ENCODE assay signal across 24 cellular contexts in the genomic region with DNA sequence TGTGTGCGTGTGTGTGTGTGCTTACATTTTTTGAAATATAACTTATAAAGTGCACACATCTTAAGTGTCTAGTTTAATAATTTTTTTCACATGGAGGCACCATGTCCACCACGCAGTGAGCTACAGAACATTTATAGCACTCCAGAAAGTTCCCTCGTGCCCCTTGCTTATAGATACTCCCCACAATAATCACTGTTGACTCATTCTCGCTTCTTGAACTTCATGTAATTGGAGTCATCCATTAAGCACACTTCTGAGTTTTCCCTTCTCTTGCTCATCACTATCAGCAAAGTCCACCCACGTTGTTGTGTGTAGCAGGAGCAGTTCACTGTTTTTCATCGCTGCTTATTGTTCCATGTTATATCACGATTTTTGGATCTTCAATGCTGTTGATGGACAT.
DNase-seq lines count a peak whose midpoint lies in the region; ATAC-seq, FAIRE-seq and TF ChIP-seq lines count a peak whose summit lies in the region.
"Had no signal": no experiment of that assay in that cellular context is flagged by ENCODE, and none has a peak within 500 bp of the region (broad histone marks: within the 10 kb centered on the region; RNA-seq: fewer than 3 reads in every experiment).

No MANE protein-coding gene starts in this region.

- peak; percentile 33 for ATAC-seq in activated CD4-positive, alpha-beta T cell treated with anti-CD3 and anti-CD28 coated beads for 36 hours
- no peak for ATAC-seq in GM12878
- ATAC-seq in HG03432 (IDR thresholded peaks at IDR 0.05; ENCODE audit: unreplicated experiment): no peak
- ATAC-seq: A549; CD8-positive, alpha-beta T cell had no signal

- H3K9me3 ChIP-seq in GM12878 (replicated peaks; ENCODE audit: control insufficient read depth, insufficient read depth, low read length) (no peaks in the 10 kb centered on the region; the same call in 2 of the 3 replicates), endodermal cell (ENCODE audit: control insufficient read depth, low read length) (no peaks in the 10 kb centered on the region)

- no peaks in the 10 kb centered on the region for H3K36me3 Mint-ChIP-seq in activated CD4-positive, alpha-beta T cell treated with anti-CD3 and anti-CD28 coated beads for 36 hours (ENCODE audit: low read depth)
- H3K36me3 Mint-ChIP-seq in activated CD4-positive, alpha-beta T cell treated with anti-CD3 and anti-CD28 coated beads, Interleukin-2, amount 10 ng/mL, durations not matched to agents 24 days and 14 days (ENCODE audit: low read depth): no peaks in the 10 kb centered on the region
- no peaks in the 10 kb centered on the region for H3K36me3 Mint-ChIP-seq in endodermal cell (ENCODE audit: low read depth)
- H3K36me3 Mint-ChIP-seq: CD8-positive, alpha-beta T cell had no signal

- no peaks in the 10 kb centered on the region for H4K20me1 ChIP-seq in GM12878 (ENCODE audit: control insufficient read depth, insufficient read depth)

- TF ChIP-seq POLR2A in GM12878 (IDR thresholded peaks at IDR 0.05; ENCODE audit: low read depth, low read length): no peak

- H3K4me3 ChIP-seq in GM12878 (no peak overlapping the region), bronchial epithelial cell (ENCODE audit: low read depth, low read length) (no peak overlapping the region), endodermal cell (ENCODE audit: low read length) (no peak overlapping the region)
- H3K4me3 ChIP-seq: A549; BLaER1 treated with 17β-estradiol and CSF1 and Interleukin-3, amounts not matched to agents 10 nM and 100 nM had no signal

- no peak for TF ChIP-seq EP300 in GM12878 (IDR thresholded peaks at IDR 0.05; ENCODE audit: borderline replicate concordance in 1 of 2, control insufficient read depth in 1 of 2, low read depth in 2 of 2, low read length in 2 of 2)

- H3K79me2 ChIP-seq in GM12878 (ENCODE audit: control insufficient read depth, insufficient read depth, low read length): no peaks in the 10 kb centered on the region

- CTCF ChIA-PET in activated CD4-positive, alpha-beta T cell treated with anti-CD3 and anti-CD28 coated beads for 36 hours (lab: Charles Lee): no interaction called here
- CTCF ChIA-PET in GM12878 (lab: Yijun Ruan, JAX): no interaction called here

- H3K4me1 ChIP-seq in GM12878 (ENCODE audit: control insufficient read depth, insufficient read depth, low read length) (no peaks in the 10 kb centered on the region), endodermal cell (ENCODE audit: control insufficient read depth, insufficient read depth, low read length) (no peaks in the 10 kb centered on the region)
- H3K4me1 ChIP-seq: A549 had no signal

- TF ChIP-seq CTCF in GM12878 (IDR thresholded peaks at IDR 0.05 in 2 of 3, conservative IDR thresholded peaks at IDR 0.05 in 1 of 3; ENCODE audit: control insufficient read depth in 2 of 3, extremely low read depth in 1 of 3, insufficient read depth in 1 of 3, low read depth in 3 of 3, low read length in 3 of 3) (no peak), bronchial epithelial cell (IDR thresholded peaks at IDR 0.05; ENCODE audit: insufficient read depth, low read length, severe bottlenecking) (no peak), endodermal cell (conservative IDR thresholded peaks at IDR 0.05) (no peak)

- RAD21 ChIA-PET in GM12878 (lab: Charles Lee; ENCODE audit: unreplicated experiment): no interaction called here

- 33% methylated on average over 7 of the region's 7 CpGs for WGBS in GM12878 (ENCODE audit: insufficient coverage, insufficient replicate concordance, low lambda C conversion rate, missing lambda C conversion rate)
- 91 to 96% methylated on average over 6 of the region's 7 CpGs for WGBS in endodermal cell (ENCODE audit: insufficient coverage in 1 of 2, insufficient read length in 1 of 2), 2 experiments

- H2AFZ ChIP-seq in GM12878 (ENCODE audit: control insufficient read depth, low read depth, low read length): no peak overlapping the region

- POLR2A ChIA-PET in activated CD4-positive, alpha-beta T cell treated with anti-CD3 and anti-CD28 coated beads for 36 hours (lab: Charles Lee): no interaction called here
- POLR2A ChIA-PET in GM12878 (lab: Charles Lee): no interaction called here

- no peaks in the 10 kb centered on the region for H3K36me3 ChIP-seq in GM12878 (ENCODE audit: control insufficient read depth in 2 of 2, insufficient read depth in 2 of 2, low read length in 1 of 2)
- H3K36me3 ChIP-seq in bronchial epithelial cell (ENCODE audit: control insufficient read depth, insufficient read depth, low read length): no peaks in the 10 kb centered on the region
- H3K36me3 ChIP-seq in endodermal cell (ENCODE audit: control insufficient read depth, insufficient read depth, low read length): no peaks in the 10 kb centered on the region
- H3K36me3 ChIP-seq: BLaER1 treated with 17β-estradiol and CSF1 and Interleukin-3, amounts not matched to agents 10 nM and 100 nM had no signal

- no peak overlapping the region for H3K4me2 ChIP-seq in GM12878 (ENCODE audit: control insufficient read depth, insufficient read depth)
- H3K4me2 ChIP-seq: A549; BLaER1 treated with 17β-estradiol and CSF1 and Interleukin-3, amounts not matched to agents 10 nM and 100 nM had no signal

- H3K27me3 ChIP-seq in GM12878 (replicated peaks in 1 of 2; ENCODE audit: control insufficient read depth in 2 of 2, insufficient read depth in 2 of 2, low read length in 1 of 2) (peaks cover 0 to 4% of the 10 kb centered on the region in 2 experiments; a peak in 2 of 4 replicates), bronchial epithelial cell (ENCODE audit: control insufficient read depth, insufficient read depth, low read length) (peaks cover 1% of the 10 kb centered on the region), endodermal cell (ENCODE audit: control insufficient read depth, insufficient read depth, low read length, poor library complexity, severe bottlenecking) (no peaks in the 10 kb centered on the region)

- SMC1A ChIA-PET in GM12878 (lab: Charles Lee; ENCODE audit: uncharacterized antibody, unreplicated experiment): no interaction called here

- peaks cover 2% of the 10 kb centered on the region for H3K4me1 Mint-ChIP-seq in activated CD4-positive, alpha-beta T cell treated with anti-CD3 and anti-CD28 coated beads for 36 hours
- peaks cover 2% of the 10 kb centered on the region for H3K4me1 Mint-ChIP-seq in activated CD4-positive, alpha-beta T cell treated with anti-CD3 and anti-CD28 coated beads, Interleukin-2, amount 10 ng/mL, durations not matched to agents 24 days and 14 days
- H3K4me1 Mint-ChIP-seq in endodermal cell: no peaks in the 10 kb centered on the region
- H3K4me1 Mint-ChIP-seq: B cell had no signal

- peaks cover 1% of the 10 kb centered on the region for H3K9me3 Mint-ChIP-seq in activated CD4-positive, alpha-beta T cell treated with anti-CD3 and anti-CD28 coated beads for 36 hours (ENCODE audit: low read depth)
- peaks cover 3% of the 10 kb centered on the region for H3K9me3 Mint-ChIP-seq in activated CD4-positive, alpha-beta T cell treated with anti-CD3 and anti-CD28 coated beads, Interleukin-2, amount 10 ng/mL, durations not matched to agents 24 days and 14 days
- peaks cover 11% of the 10 kb centered on the region for H3K9me3 Mint-ChIP-seq in endodermal cell
- H3K9me3 Mint-ChIP-seq: CD4-positive, alpha-beta T cell; CD8-positive, alpha-beta T cell had no signal

- no peak overlapping the region for H3K27ac Mint-ChIP-seq in activated CD4-positive, alpha-beta T cell treated with anti-CD3 and anti-CD28 coated beads for 36 hours
- H3K27ac Mint-ChIP-seq in activated CD4-positive, alpha-beta T cell treated with anti-CD3 and anti-CD28 coated beads, Interleukin-2, amount 10 ng/mL, durations not matched to agents 24 days and 14 days: no peak overlapping the region
- no peak overlapping the region for H3K27ac Mint-ChIP-seq in endodermal cell
- H3K27ac Mint-ChIP-seq: B cell; CD4-positive, alpha-beta T cell; CD8-positive, alpha-beta T cell had no signal

- FAIRE-seq in GM12878 (lab: Jason Lieb, UNC): no peak
- no peak for FAIRE-seq in bronchial epithelial cell (lab: Jason Lieb, UNC)
- FAIRE-seq: A549, GM12891, GM19239 had no signal

- intact Hi-C loops in activated CD4-positive, alpha-beta T cell treated with anti-CD3 and anti-CD28 coated beads for 36 hours (cut with DNase I, micrococcal nuclease): no loop called here
- intact Hi-C loops in activated CD4-positive, alpha-beta T cell treated with anti-CD3 and anti-CD28 coated beads, Interleukin-2, amount 10 ng/mL, durations not matched to agents 24 days and 14 days (cut with micrococcal nuclease): no loop called here
- intact Hi-C loops in GM12878 (cut with micrococcal nuclease; ENCODE audit: unreplicated experiment): no loop called here

- BruUV-seq in GM12878 (replicated peaks; lab: Mats Ljungman, UMichigan): no TSS peak

- in situ Hi-C loops in GM12878 (cut with MboI): no loop called here

- no peak for TF ChIP-seq RAD21 in GM12878 (IDR thresholded peaks at IDR 0.05; ENCODE audit: insufficient read depth, low read depth, low read length)

- no peak overlapping the region for H3K4me3 Mint-ChIP-seq in activated CD4-positive, alpha-beta T cell treated with anti-CD3 and anti-CD28 coated beads for 36 hours
- H3K4me3 Mint-ChIP-seq in activated CD4-positive, alpha-beta T cell treated with anti-CD3 and anti-CD28 coated beads, Interleukin-2, amount 10 ng/mL, durations not matched to agents 24 days and 14 days: no peak overlapping the region
- H3K4me3 Mint-ChIP-seq in endodermal cell: no peak overlapping the region
- H3K4me3 Mint-ChIP-seq: B cell; CD4-positive, alpha-beta T cell; CD8-positive, alpha-beta T cell had no signal

- no peak overlapping the region for H3K27ac ChIP-seq in GM12878 (ENCODE audit: control insufficient read depth, insufficient read depth)
- H3K27ac ChIP-seq in endodermal cell (ENCODE audit: low read depth, low read length): no peak overlapping the region
- H3K27ac ChIP-seq: 22Rv1; A549; BLaER1 treated with 17β-estradiol and CSF1 and Interleukin-3, amounts not matched to agents 10 nM and 100 nM; C4-2B had no signal

- H3K9ac ChIP-seq in GM12878 (ENCODE audit: control insufficient read depth, insufficient read depth, low read length): no peak overlapping the region
- H3K9ac ChIP-seq in endodermal cell (ENCODE audit: extremely low read depth, low read length, poor library complexity, severe bottlenecking): no peak overlapping the region
- H3K9ac ChIP-seq: BLaER1 treated with 17β-estradiol and CSF1 and Interleukin-3, amounts not matched to agents 10 nM and 100 nM had no signal

- no peak for DNase-seq in activated CD4-positive, alpha-beta T cell treated with anti-CD3 and anti-CD28 coated beads for 36 hours
- no peak for DNase-seq in activated CD4-positive, alpha-beta T cell treated with anti-CD3 and anti-CD28 coated beads, Interleukin-2, amount 10 ng/mL, durations not matched to agents 24 days and 14 days
- DNase-seq in RKO (ENCODE audit: low spot score) (peak; percentile 20), GM12878 (ENCODE audit: low read depth, low spot score) (no peak), bronchial epithelial cell (ENCODE audit: low read depth) (peak; percentile 21), DMS153 treated with DMSO at 0.1 percent for 48 hours (lab: John Stamatoyannopoulos, UW; ENCODE audit: unreplicated experiment) (no peak), endodermal cell (no peak)
- DNase-seq: AML-193; CD4-positive, alpha-beta T cell; CD8-positive, alpha-beta T cell; COR-L47; DMS 273 treated with DMSO at 0.1 percent for 48 hours; DMS153; DMS79 treated with DMSO at 0.1 percent for 48 hours; EL; GDM1 had no signal

- peaks cover 2% of the 10 kb centered on the region for H3K27me3 Mint-ChIP-seq in activated CD4-positive, alpha-beta T cell treated with anti-CD3 and anti-CD28 coated beads for 36 hours
- peaks cover 3% of the 10 kb centered on the region for H3K27me3 Mint-ChIP-seq in activated CD4-positive, alpha-beta T cell treated with anti-CD3 and anti-CD28 coated beads, Interleukin-2, amount 10 ng/mL, durations not matched to agents 24 days and 14 days
- no peaks in the 10 kb centered on the region for H3K27me3 Mint-ChIP-seq in endodermal cell (ENCODE audit: insufficient read depth)
- H3K27me3 Mint-ChIP-seq: CD4-positive, alpha-beta T cell had no signal

Comparison
In these comparisons a context has a peak if more than half of its experiments do, and no peak if none do; other contexts are left out.
1. DNase-seq: peak in RKO (single experiment) and bronchial epithelial cell (single experiment); none in activated CD4-positive, alpha-beta T cell treated with anti-CD3 and anti-CD28 coated beads for 36 hours (single experiment), activated CD4-positive, alpha-beta T cell treated with anti-CD3 and anti-CD28 coated beads, Interleukin-2, amount 10 ng/mL, durations not matched to agents 24 days and 14 days (single experiment), GM12878 (single experiment), DMS153 treated with DMSO at 0.1 percent for 48 hours (single experiment) and endodermal cell (single experiment).